In genomic region chr6:38724343-38724742, GRCh38 we compare ENCODE assay signal across 1 cellular context.
TF ChIP-seq lines count a peak whose summit lies in the region.

No MANE protein-coding gene starts in this region.

TF ChIP-seq in K562, 482 proteins besides CTCF, POLR2A, EP300 and RAD21:
- TF ChIP-seq MLLT1 (IDR thresholded peaks at IDR 0.05) (no peak), SAFB (IDR thresholded peaks at IDR 0.05; ENCODE audit: borderline replicate concordance, low read depth, low read length) (no peak), EGR1 (conservative IDR thresholded peaks at IDR 0.05) (no peak), ZFP36 (IDR thresholded peaks at IDR 0.05; ENCODE audit: low read depth, low read length, partially characterized antibody) (no peak), MEIS2 (IDR thresholded peaks at IDR 0.05; ENCODE audit: partially characterized antibody) (peak; percentile 12), KLF6 (CRISPR knock-in tag; IDR thresholded peaks at IDR 0.05; ENCODE audit: borderline replicate concordance) (no peak), ZZZ3 (IDR thresholded peaks at IDR 0.05) (no peak)
